Comparison of ENCODE assay signal across 8 cellular contexts in genomic region chr17:42067371-42068180, GRCh38. TPM values are rescaled to one million over a fixed set of nuclear protein-coding genes. Genes with fewer than 3 reads are reported as not detected.
DNase-seq lines count a peak whose midpoint lies in the region; ATAC-seq and TF ChIP-seq lines count a peak whose summit lies in the region.

No MANE protein-coding gene starts in this region.

- TF ChIP-seq CTCF in neural crest cell (conservative IDR thresholded peaks at IDR 0.05): peak; percentile 84

- ATAC-seq in esophagus mucosa (peak; percentile 43), GM18861 (IDR thresholded peaks at IDR 0.05; ENCODE audit: unreplicated experiment) (no peak)

- DNase-seq in NK-92 treated with Interleukin-12 subunit alpha and Interleukin-12 subunit beta, amount 100 ng/mL, for 24 hours (lab: John Stamatoyannopoulos, UW): peak; percentile 10
- DNase-seq in NK-92 (lab: John Stamatoyannopoulos, UW; ENCODE audit: unreplicated experiment) (no peak), NCI-H748 (lab: John Stamatoyannopoulos, UW; ENCODE audit: unreplicated experiment) (peak; percentile 44), neural crest cell (ENCODE audit: low read depth, low spot score) (peak; percentile 77), superior temporal gyrus (ENCODE audit: extremely low spot score) (peak; percentile 75)
- DNase-seq in activated CD8-positive, alpha-beta memory T cell treated with anti-CD3 and anti-CD28 coated beads, Interleukin-2, amount 50 U/mL, for 4 hours: peak; percentile 75

- H3K27me3 Mint-ChIP-seq in neural crest cell (ENCODE audit: low read depth): peaks cover 24% of the 10 kb centered on the region

- H3K4me3 Mint-ChIP-seq in neural crest cell: no peak overlapping the region

- peaks cover 6% of the 10 kb centered on the region for H3K4me1 Mint-ChIP-seq in neural crest cell

- no peak overlapping the region for H3K27ac Mint-ChIP-seq in neural crest cell (ENCODE audit: unreplicated experiment)

- no peaks in the 10 kb centered on the region for H3K36me3 Mint-ChIP-seq in neural crest cell (ENCODE audit: low read depth)

- H3K9me3 Mint-ChIP-seq in neural crest cell: no peaks in the 10 kb centered on the region

RNA-seq across cellular contexts. Expression of gene C17orf113, which starts 17.2 kb away (rescaled TPM):
- total RNA-seq in esophagus mucosa (0.48 TPM), neural crest cell (2.0 and 2.2 TPM in 2 replicates)

RNA-seq across cellular contexts. Expression of gene ZNF385C, which starts 30.7 kb away (rescaled TPM):
- 0.44 TPM for total RNA-seq in esophagus mucosa
- 1.3 and 1.7 TPM in 2 replicates for total RNA-seq in neural crest cell

RNA-seq across cellular contexts. Expression of gene DHX58, which starts 44.9 kb away (rescaled TPM):
- total RNA-seq in esophagus mucosa (6.3 TPM), neural crest cell (0.50 TPM in 1 of 2 replicates, not detected in the other)

RNA-seq across cellular contexts. Expression of gene NKIRAS2, which starts 47.7 kb away (rescaled TPM):
- total RNA-seq in esophagus mucosa (30.3 TPM), neural crest cell (59.2 and 60.2 TPM in 2 replicates)

RNA-seq across cellular contexts. Expression of gene DNAJC7, which starts 50.3 kb away (rescaled TPM):
- total RNA-seq in esophagus mucosa (75.5 TPM), neural crest cell (126 and 138 TPM in 2 replicates)
